Comparison of ENCODE assay signal across 15 cellular contexts in genomic region chr16:16037970-16038369, GRCh38.
A peak's percentile ranks its signal among the peaks of the same experiment; 100 is the strongest.
DNase-seq lines count a peak whose midpoint lies in the region; ATAC-seq and TF ChIP-seq lines count a peak whose summit lies in the region.
"Had no signal": no experiment of that assay in that cellular context is flagged by ENCODE, and none has a peak within 500 bp of the region (broad histone marks: within the 10 kb centered on the region; RNA-seq: fewer than 3 reads in every experiment).

No MANE protein-coding gene starts in this region.

- peaks cover 3 to 51% of the 10 kb centered on the region in 2 experiments; a peak in 2 of 3 replicates for H3K36me3 ChIP-seq in HEK293 (ENCODE audit: control insufficient read depth in 2 of 2, insufficient read depth in 1 of 2, low read length in 2 of 2)

- POLR2A ChIA-PET in HEK293 (lab: Yijun Ruan, JAX) = no interaction called here

- DNase-seq in activated naive CD4-positive, alpha-beta T cell treated with Interleukin-2 at 50 U/mL for 16 hours = no peak
- no peak for DNase-seq in stimulated activated naive B cell treated with anti-CD40 and anti-IgM and Interleukin-4, amounts not matched to agents 10 μg/mL and 1 μg/mL and 100 μg/mL, for 72 hours
- DNase-seq in progenitor cell of endocrine pancreas (ENCODE audit: low spot score, unreplicated experiment) = no peak
- no peak for DNase-seq in Kasumi-1 (lab: John Stamatoyannopoulos, UW)
- DNase-seq: ACHN; Caco-2; CD8-positive, alpha-beta T cell; DND-41; GDM1; H9 had no signal

- H3K36me3 Mint-ChIP-seq in activated naive CD4-positive, alpha-beta T cell treated with anti-CD3 and anti-CD28 coated beads, Interleukin-2, amount 50 U/mL, for 24 hours = peaks cover 16% of the 10 kb centered on the region
- H3K36me3 Mint-ChIP-seq in activated T-helper 17 cell treated with anti-CD3 and anti-CD28 coated beads, Interleukin-2, amount 50 U/mL, for 72 hours (ENCODE audit: low read depth) = peaks cover 93% of the 10 kb centered on the region
- peaks cover 47 to 57% of the 10 kb centered on the region in 2 donors for H3K36me3 Mint-ChIP-seq in stimulated activated naive B cell treated with anti-CD40 and anti-IgM and Interleukin-4, amounts not matched to agents 10 μg/mL and 1 μg/mL and 100 μg/mL, for 72 hours
- H3K36me3 Mint-ChIP-seq in progenitor cell of endocrine pancreas (ENCODE audit: insufficient read depth) = peaks cover 17% of the 10 kb centered on the region

- no peak overlapping the region for H3K27ac ChIP-seq in HEK293 (ENCODE audit: extremely low read depth, low read depth, low read length)

- H3K27me3 Mint-ChIP-seq in activated naive CD4-positive, alpha-beta T cell treated with anti-CD3 and anti-CD28 coated beads, Interleukin-2, amount 50 U/mL, for 24 hours = no peaks in the 10 kb centered on the region
- H3K27me3 Mint-ChIP-seq in activated T-helper 17 cell treated with anti-CD3 and anti-CD28 coated beads, Interleukin-2, amount 50 U/mL, for 72 hours = no peaks in the 10 kb centered on the region
- no peaks in the 10 kb centered on the region for H3K27me3 Mint-ChIP-seq in stimulated activated naive B cell treated with anti-CD40 and anti-IgM and Interleukin-4, amounts not matched to agents 10 μg/mL and 1 μg/mL and 100 μg/mL, for 72 hours
- H3K27me3 Mint-ChIP-seq in progenitor cell of endocrine pancreas = no peaks in the 10 kb centered on the region

- no peak overlapping the region for H3K4me3 ChIP-seq in HEK293 (ENCODE audit: low read depth, low read length)
- H3K4me3 ChIP-seq: BLaER1 treated with 17β-estradiol and CSF1 and Interleukin-3, amounts not matched to agents 10 nM and 100 nM; GM23338 had no signal

- H3K9me3 ChIP-seq in HEK293 (ENCODE audit: control insufficient read depth, insufficient read depth, low read depth, low read length) = no peaks in the 10 kb centered on the region
- H3K9me3 ChIP-seq: BLaER1 treated with 17β-estradiol and CSF1 and Interleukin-3, amounts not matched to agents 10 nM and 100 nM; Caco-2 had no signal

- H3K4me1 Mint-ChIP-seq in activated naive CD4-positive, alpha-beta T cell treated with anti-CD3 and anti-CD28 coated beads, Interleukin-2, amount 50 U/mL, for 24 hours = peaks cover 27% of the 10 kb centered on the region
- H3K4me1 Mint-ChIP-seq in activated T-helper 17 cell treated with anti-CD3 and anti-CD28 coated beads, Interleukin-2, amount 50 U/mL, for 72 hours = peaks cover 26% of the 10 kb centered on the region
- peaks cover 15 to 36% of the 10 kb centered on the region in 2 donors for H3K4me1 Mint-ChIP-seq in stimulated activated naive B cell treated with anti-CD40 and anti-IgM and Interleukin-4, amounts not matched to agents 10 μg/mL and 1 μg/mL and 100 μg/mL, for 72 hours
- peaks cover 2% of the 10 kb centered on the region for H3K4me1 Mint-ChIP-seq in progenitor cell of endocrine pancreas (ENCODE audit: low read depth)

- no peak for TF ChIP-seq CTCF in HEK293 (tag by site-specific recombination; IDR thresholded peaks at IDR 0.05)
- TF ChIP-seq CTCF in progenitor cell of endocrine pancreas (IDR thresholded peaks at IDR 0.05; ENCODE audit: unreplicated experiment) = no peak

- no peaks in the 10 kb centered on the region for H3K9me3 Mint-ChIP-seq in activated naive CD4-positive, alpha-beta T cell treated with anti-CD3 and anti-CD28 coated beads, Interleukin-2, amount 50 U/mL, for 24 hours
- H3K9me3 Mint-ChIP-seq in activated T-helper 17 cell treated with anti-CD3 and anti-CD28 coated beads, Interleukin-2, amount 50 U/mL, for 72 hours = no peaks in the 10 kb centered on the region
- H3K9me3 Mint-ChIP-seq in stimulated activated naive B cell treated with anti-CD40 and anti-IgM and Interleukin-4, amounts not matched to agents 10 μg/mL and 1 μg/mL and 100 μg/mL, for 72 hours = peaks cover 0 to 2% of the 10 kb centered on the region in 2 donors
- H3K9me3 Mint-ChIP-seq in progenitor cell of endocrine pancreas (ENCODE audit: low read depth) = no peaks in the 10 kb centered on the region
- H3K9me3 Mint-ChIP-seq: CD8-positive, alpha-beta T cell; GM23338; H9 had no signal

- peak overlapping the region; percentile 25 for H3K27ac Mint-ChIP-seq in activated naive CD4-positive, alpha-beta T cell treated with anti-CD3 and anti-CD28 coated beads, Interleukin-2, amount 50 U/mL, for 24 hours
- peak overlapping the region; percentile 4 for H3K27ac Mint-ChIP-seq in activated T-helper 17 cell treated with anti-CD3 and anti-CD28 coated beads, Interleukin-2, amount 50 U/mL, for 72 hours
- H3K27ac Mint-ChIP-seq in stimulated activated naive B cell treated with anti-CD40 and anti-IgM and Interleukin-4, amounts not matched to agents 10 μg/mL and 1 μg/mL and 100 μg/mL, for 72 hours = peak overlapping the region; percentile 0
- no peak overlapping the region for H3K27ac Mint-ChIP-seq in progenitor cell of endocrine pancreas

- ATAC-seq in activated T-helper 17 cell treated with anti-CD3 and anti-CD28 coated beads, Interleukin-2, amount 50 U/mL, for 72 hours (replicated peaks) = no peak
- no peak for ATAC-seq in stimulated activated naive B cell treated with anti-CD40 and anti-IgM and Interleukin-4, amounts not matched to agents 10 μg/mL and 1 μg/mL and 100 μg/mL, for 72 hours (replicated peaks)
- ATAC-seq: CD8-positive, alpha-beta T cell; GM23338 had no signal

- H3K4me3 Mint-ChIP-seq in activated naive CD4-positive, alpha-beta T cell treated with anti-CD3 and anti-CD28 coated beads, Interleukin-2, amount 50 U/mL, for 24 hours = no peak overlapping the region
- H3K4me3 Mint-ChIP-seq in activated T-helper 17 cell treated with anti-CD3 and anti-CD28 coated beads, Interleukin-2, amount 50 U/mL, for 72 hours = no peak overlapping the region
- H3K4me3 Mint-ChIP-seq in stimulated activated naive B cell treated with anti-CD40 and anti-IgM and Interleukin-4, amounts not matched to agents 10 μg/mL and 1 μg/mL and 100 μg/mL, for 72 hours = no peak overlapping the region
- no peak overlapping the region for H3K4me3 Mint-ChIP-seq in progenitor cell of endocrine pancreas (ENCODE audit: low read depth)
- H3K4me3 Mint-ChIP-seq: CD8-positive, alpha-beta T cell; GM23338; H9 had no signal

- CTCF ChIA-PET in HEK293 (lab: Yijun Ruan, JAX) = no interaction called here

- no peaks in the 10 kb centered on the region for H3K4me1 ChIP-seq in HEK293 (ENCODE audit: control insufficient read depth, insufficient read depth, low read length)
- H3K4me1 ChIP-seq: Caco-2 had no signal

TF ChIP-seq in HEK293, 187 proteins besides CTCF, POLR2A, EP300 and RAD21:
- TF ChIP-seq ZSCAN18 (tag by site-specific recombination; IDR thresholded peaks at IDR 0.05) = no peak
- no peak for TF ChIP-seq BCL11A (tag by site-specific recombination; IDR thresholded peaks at IDR 0.05; ENCODE audit: low read depth)
- TF ChIP-seq ZNF366 (tag by site-specific recombination; conservative IDR thresholded peaks at IDR 0.05) = peak; percentile 72
- TF ChIP-seq ZNF660 (tag by site-specific recombination; IDR thresholded peaks at IDR 0.05) = no peak
- peak; percentile 54; the same call in 1 of the 2 replicates for TF ChIP-seq ZBTB17 (tag by site-specific recombination; IDR thresholded peaks at IDR 0.05)
TF ChIP-seq in HEK293: peak in this region for 2.
